Comparison of ENCODE assay signal across 13 cellular contexts in the genomic region with DNA sequence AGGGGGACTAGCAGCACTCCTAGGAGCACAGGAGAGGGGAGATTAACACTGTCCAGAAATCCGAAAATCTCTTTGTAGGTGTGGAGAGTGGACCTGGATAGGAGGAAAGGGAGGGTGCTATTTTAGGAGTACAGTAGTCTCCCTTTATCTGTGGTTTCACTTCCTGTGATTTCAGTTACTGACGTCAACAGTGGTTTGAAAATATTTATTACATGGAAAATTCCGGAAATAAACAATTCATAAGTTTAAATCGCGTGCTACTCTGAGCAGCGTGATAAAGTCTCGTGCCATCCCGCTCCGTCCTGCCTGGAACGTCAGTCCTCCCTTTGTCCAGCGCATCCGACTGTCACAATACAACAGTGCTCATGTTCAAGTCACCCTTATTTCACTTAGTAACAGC. TPM values are rescaled to one million over a fixed set of nuclear protein-coding genes. Genes with fewer than 3 reads are reported as not detected.
DNase-seq lines count a peak whose midpoint lies in the region; ATAC-seq, FAIRE-seq and TF ChIP-seq lines count a peak whose summit lies in the region.
"Had no signal": no experiment of that assay in that cellular context is flagged by ENCODE, and none has a peak within 500 bp of the region (broad histone marks: within the 10 kb centered on the region; RNA-seq: fewer than 3 reads in every experiment).

No MANE protein-coding gene starts in this region.

- peak; percentile 67 for DNase-seq in AG10803 (ENCODE audit: low read depth)
- DNase-seq in HFFc6, result peak; percentile 35
- no peak for DNase-seq in activated T-helper 2 cell treated with anti-CD3 and anti-CD28 coated beads, Interferon-gamma antibody, Interleukin-2, Interleukin-4, amounts not matched to agents 10 μg/mL and 5 μg/mL and 100 μg/mL, durations not matched to agents 14 hours and 24 hours and 36 hours (ENCODE audit: low spot score)
- DNase-seq in left lobe of liver (ENCODE audit: low spot score), result no peak
- DNase-seq in cortex of kidney (lab: John Stamatoyannopoulos, UW), result no peak
- no peak for DNase-seq in H54 (ENCODE audit: insufficient read length, low spot score)
- no peak for DNase-seq in NCI-H187 treated with DMSO at 0.1 percent for 48 hours (lab: John Stamatoyannopoulos, UW)
- DNase-seq: activated T-cell treated with anti-CD3 and anti-CD28 coated beads, Interleukin-2, amount 50 U/mL, for 48 hours; gastrocnemius medialis; nucleus accumbens; PC-9 had no signal

- intact Hi-C loops in activated T-helper 2 cell treated with anti-CD3 and anti-CD28 coated beads, Interferon-gamma antibody, Interleukin-2, Interleukin-4, amounts not matched to agents 10 μg/mL and 5 μg/mL and 100 μg/mL, durations not matched to agents 14 hours and 24 hours and 36 hours (cut with micrococcal nuclease), result no loop called here

- peak overlapping the region; percentile 28; the same call in 1 of the 2 replicates for H3K4me3 Mint-ChIP-seq in HFFc6
- H3K4me3 Mint-ChIP-seq in activated T-helper 2 cell treated with anti-CD3 and anti-CD28 coated beads, Interferon-gamma antibody, Interleukin-2, Interleukin-4, amounts not matched to agents 10 μg/mL and 5 μg/mL and 100 μg/mL, durations not matched to agents 14 hours and 24 hours and 36 hours (ENCODE audit: low read depth), result no peak overlapping the region

- FAIRE-seq in H54 (lab: Jason Lieb, UNC), result no peak

- H3K4me1 Mint-ChIP-seq in HFFc6 (ENCODE audit: low read depth), result peaks cover 81% of the 10 kb centered on the region
- peaks cover 60% of the 10 kb centered on the region for H3K4me1 Mint-ChIP-seq in activated T-helper 2 cell treated with anti-CD3 and anti-CD28 coated beads, Interferon-gamma antibody, Interleukin-2, Interleukin-4, amounts not matched to agents 10 μg/mL and 5 μg/mL and 100 μg/mL, durations not matched to agents 14 hours and 24 hours and 36 hours (ENCODE audit: low read depth)

- peak overlapping the region; percentile 81 for H3K27ac Mint-ChIP-seq in HFFc6
- H3K27ac Mint-ChIP-seq in activated T-helper 2 cell treated with anti-CD3 and anti-CD28 coated beads, Interferon-gamma antibody, Interleukin-2, Interleukin-4, amounts not matched to agents 10 μg/mL and 5 μg/mL and 100 μg/mL, durations not matched to agents 14 hours and 24 hours and 36 hours, result peak overlapping the region; percentile 41

- no peaks in the 10 kb centered on the region for H3K9me3 Mint-ChIP-seq in HFFc6
- no peaks in the 10 kb centered on the region for H3K9me3 Mint-ChIP-seq in activated T-helper 2 cell treated with anti-CD3 and anti-CD28 coated beads, Interferon-gamma antibody, Interleukin-2, Interleukin-4, amounts not matched to agents 10 μg/mL and 5 μg/mL and 100 μg/mL, durations not matched to agents 14 hours and 24 hours and 36 hours

- peak; percentile 64 for ATAC-seq in left lobe of liver
- no peak for ATAC-seq in GM18870 (IDR thresholded peaks at IDR 0.05; ENCODE audit: unreplicated experiment)

- no peak for TF ChIP-seq CTCF in AG10803 (conservative IDR thresholded peaks at IDR 0.05; ENCODE audit: low read length)
- no peak for TF ChIP-seq CTCF in HFFc6 (IDR thresholded peaks at IDR 0.05)

- no peaks in the 10 kb centered on the region for H3K36me3 Mint-ChIP-seq in HFFc6 (ENCODE audit: low read depth)
- peaks cover 6% of the 10 kb centered on the region for H3K36me3 Mint-ChIP-seq in activated T-helper 2 cell treated with anti-CD3 and anti-CD28 coated beads, Interferon-gamma antibody, Interleukin-2, Interleukin-4, amounts not matched to agents 10 μg/mL and 5 μg/mL and 100 μg/mL, durations not matched to agents 14 hours and 24 hours and 36 hours (ENCODE audit: low read depth)

- H3K27me3 Mint-ChIP-seq in HFFc6 (ENCODE audit: insufficient read depth), result no peaks in the 10 kb centered on the region; the same call in 1 of the 2 replicates
- H3K27me3 Mint-ChIP-seq in activated T-helper 2 cell treated with anti-CD3 and anti-CD28 coated beads, Interferon-gamma antibody, Interleukin-2, Interleukin-4, amounts not matched to agents 10 μg/mL and 5 μg/mL and 100 μg/mL, durations not matched to agents 14 hours and 24 hours and 36 hours (ENCODE audit: low read depth), result peaks cover 9% of the 10 kb centered on the region

- H3K4me3 ChIP-seq in AG10803 (ENCODE audit: low read length), result no peak overlapping the region
- H3K4me3 ChIP-seq: PC-9 had no signal

- no peak for TF ChIP-seq POLR2A in H54 (IDR thresholded peaks at IDR 0.05; ENCODE audit: low read depth, low read length)

RNA-seq across cellular contexts. Expression of gene IL24, which starts 6.6 kb away (rescaled TPM):
- total RNA-seq in HFFc6 (2021; fragmentation: NEBNext Ultra II Directional; extraction: Animal tissue kit (Norgen Biotek cat#: 25700)), result under 1 TPM in 1 of 6 experiments, not detected in 5; 0.24 TPM
- total RNA-seq in activated T-helper 2 cell treated with anti-CD3 and anti-CD28 coated beads, Interferon-gamma antibody, Interleukin-2, Interleukin-4, amounts not matched to agents 10 μg/mL and 5 μg/mL and 100 μg/mL, durations not matched to agents 14 hours and 24 hours and 36 hours, result 3.1 and 3.4 TPM in 2 replicates
- not detected for total RNA-seq in left lobe of liver
- total RNA-seq: gastrocnemius medialis, H7, PC-9 had no signal

RNA-seq across cellular contexts. Expression of gene IL20, which starts 25.3 kb away (rescaled TPM):
- not detected for total RNA-seq in HFFc6 (2021; fragmentation: NEBNext Ultra II Directional; extraction: Animal tissue kit (Norgen Biotek cat#: 25700))
- not detected in 2 replicates for total RNA-seq in activated T-helper 2 cell treated with anti-CD3 and anti-CD28 coated beads, Interferon-gamma antibody, Interleukin-2, Interleukin-4, amounts not matched to agents 10 μg/mL and 5 μg/mL and 100 μg/mL, durations not matched to agents 14 hours and 24 hours and 36 hours
- not detected for total RNA-seq in left lobe of liver
- total RNA-seq: gastrocnemius medialis, H7, PC-9 had no signal

RNA-seq across cellular contexts. Expression of gene FCMR, which starts 31.1 kb away (rescaled TPM):
- 1 to 10 TPM in 2 of 6 experiments, under 1 TPM in 4; 0.28 to 1.3 (median 0.67) TPM for total RNA-seq in HFFc6 (2021; fragmentation: NEBNext Ultra II Directional; extraction: Animal tissue kit (Norgen Biotek cat#: 25700))
- total RNA-seq in activated T-helper 2 cell treated with anti-CD3 and anti-CD28 coated beads, Interferon-gamma antibody, Interleukin-2, Interleukin-4, amounts not matched to agents 10 μg/mL and 5 μg/mL and 100 μg/mL, durations not matched to agents 14 hours and 24 hours and 36 hours, result 14.1 and 16.7 TPM in 2 replicates
- total RNA-seq in left lobe of liver, result 1.3 TPM
- total RNA-seq: H7 had no signal

RNA-seq across cellular contexts. Expression of gene PIGR, which starts 55.6 kb away (rescaled TPM):
- under 1 TPM in 2 of 6 experiments, not detected in 4; 0.14 to 0.26 TPM for total RNA-seq in HFFc6 (2021; fragmentation: NEBNext Ultra II Directional; extraction: Animal tissue kit (Norgen Biotek cat#: 25700))
- total RNA-seq in activated T-helper 2 cell treated with anti-CD3 and anti-CD28 coated beads, Interferon-gamma antibody, Interleukin-2, Interleukin-4, amounts not matched to agents 10 μg/mL and 5 μg/mL and 100 μg/mL, durations not matched to agents 14 hours and 24 hours and 36 hours, result not detected in 2 replicates
- total RNA-seq in left lobe of liver, result 23.3 TPM
- total RNA-seq: PC-9 had no signal

Comparison
In these comparisons a context has a peak if more than half of its experiments do, and no peak if none do; other contexts are left out.
1. DNase-seq: peak in AG10803 (single experiment) and HFFc6 (single experiment); none in activated T-helper 2 cell treated with anti-CD3 and anti-CD28 coated beads, Interferon-gamma antibody, Interleukin-2, Interleukin-4, amounts not matched to agents 10 μg/mL and 5 μg/mL and 100 μg/mL, durations not matched to agents 14 hours and 24 hours and 36 hours (single experiment), left lobe of liver (single experiment), cortex of kidney (single experiment), H54 (single experiment) and NCI-H187 treated with DMSO at 0.1 percent for 48 hours (single experiment).